In genomic region chr20:63501818-63502670, GRCh38 we compare ENCODE assay signal across 8 cellular contexts. TPM values are rescaled to one million over a fixed set of nuclear protein-coding genes. Genes with fewer than 3 reads are reported as not detected.
DNase-seq lines count a peak whose midpoint lies in the region; ATAC-seq and TF ChIP-seq lines count a peak whose summit lies in the region.

No MANE protein-coding gene starts in this region.

- peaks cover 23% of the 10 kb centered on the region for H3K27me3 ChIP-seq in GM23248 (replicated peaks; ENCODE audit: insufficient read depth)

- H3K79me2 ChIP-seq in GM23248 (ENCODE audit: insufficient read depth), result no peaks in the 10 kb centered on the region

- no peaks in the 10 kb centered on the region for H3F3A ChIP-seq in GM23248 (ENCODE audit: insufficient read depth)

- H3K9ac ChIP-seq in GM23248, result no peak overlapping the region

- DNase-seq in DMS 273 (lab: John Stamatoyannopoulos, UW; ENCODE audit: unreplicated experiment) (peak; percentile 94), NCI-H1417 treated with DMSO at 0.1 percent for 48 hours (lab: John Stamatoyannopoulos, UW) (peak; percentile 86), iPS-NIHi11 (ENCODE audit: low spot score) (peak; percentile 89), COLO829 (ENCODE audit: low spot score) (no peak), GM23248 (no peak)

- no peak overlapping the region for H3K4me2 ChIP-seq in GM23248 (ENCODE audit: unreplicated experiment)

- H3K4me3 ChIP-seq in GM23248, result no peak overlapping the region

- no peaks in the 10 kb centered on the region for H3K4me1 ChIP-seq in GM23248 (ENCODE audit: insufficient read depth)

- ATAC-seq in SK-N-SH treated with all-trans-retinoic acid at 6 μM for 48 hours (peak; percentile 15; the same call in 2 of the 3 replicates), HG02623 (IDR thresholded peaks at IDR 0.05; ENCODE audit: unreplicated experiment) (no peak), GM18861 (IDR thresholded peaks at IDR 0.05; ENCODE audit: unreplicated experiment) (no peak)

- no peaks in the 10 kb centered on the region for H3K9me2 ChIP-seq in GM23248 (ENCODE audit: insufficient read depth)

- in situ Hi-C loops in GM23248 (cut with MboI), result no loop called here

- no peaks in the 10 kb centered on the region for H4K20me1 ChIP-seq in GM23248 (ENCODE audit: insufficient read depth)

- no peak overlapping the region for H3K27ac ChIP-seq in GM23248

- H3K36me3 ChIP-seq in GM23248 (ENCODE audit: low read depth), result no peaks in the 10 kb centered on the region

- WGBS in GM23248 (ENCODE audit: low coverage in 1 of 2, low lambda C conversion rate in 2 of 2, missing lambda C conversion rate in 2 of 2), 2 experiments, result 24 to 32% methylated on average over 20 to 25 of the region's 26 CpGs

- no peaks in the 10 kb centered on the region for H3K9me3 ChIP-seq in GM23248 (ENCODE audit: low read depth)

- no peak overlapping the region for H2AFZ ChIP-seq in GM23248

TF ChIP-seq in SK-N-SH treated with all-trans-retinoic acid at 6 μM for 48 hours, 23 proteins besides CTCF, POLR2A, EP300 and RAD21:
- TF ChIP-seq GLIS3 (CRISPR knock-in tag; IDR thresholded peaks at IDR 0.05), result no peak
- no peak for TF ChIP-seq SNAI2 (CRISPR knock-in tag; IDR thresholded peaks at IDR 0.05)
- no peak for TF ChIP-seq ISL1 (CRISPR knock-in tag; IDR thresholded peaks at IDR 0.05)
- no peak for TF ChIP-seq CSDC2 (CRISPR knock-in tag; IDR thresholded peaks at IDR 0.05)
- TF ChIP-seq BACH2 (CRISPR knock-in tag; IDR thresholded peaks at IDR 0.05; ENCODE audit: borderline replicate concordance), result no peak
- TF ChIP-seq POU6F1 (CRISPR knock-in tag; IDR thresholded peaks at IDR 0.05; ENCODE audit: borderline replicate concordance, low read depth), result no peak
- no peak for TF ChIP-seq CSRNP3 (CRISPR knock-in tag; IDR thresholded peaks at IDR 0.05)
- no peak for TF ChIP-seq ZNF565 (CRISPR knock-in tag; conservative IDR thresholded peaks at IDR 0.05; ENCODE audit: low read depth)
- no peak for TF ChIP-seq TCF4 (CRISPR knock-in tag; IDR thresholded peaks at IDR 0.05; ENCODE audit: borderline replicate concordance)
- no peak for TF ChIP-seq ZFP30 (CRISPR knock-in tag; IDR thresholded peaks at IDR 0.05)
- TF ChIP-seq TOX (CRISPR knock-in tag; IDR thresholded peaks at IDR 0.05; ENCODE audit: borderline replicate concordance), result no peak
- no peak for TF ChIP-seq ZC3H10 (CRISPR knock-in tag; IDR thresholded peaks at IDR 0.05)
- no peak for TF ChIP-seq TSHZ2 (CRISPR knock-in tag; IDR thresholded peaks at IDR 0.05)
- no peak for TF ChIP-seq PPARA (CRISPR knock-in tag; IDR thresholded peaks at IDR 0.05; ENCODE audit: borderline replicate concordance)
- TF ChIP-seq RARB (CRISPR knock-in tag; IDR thresholded peaks at IDR 0.05), result no peak

RNA-seq across cellular contexts. Expression of gene EEF1A2, which starts 3.2 kb away (rescaled TPM):
- total RNA-seq in GM23248 (2014; rRNA removed; shearing (Covaris generic)), result 0.43 TPM in 1 of 2 replicates, not detected in the other
- not detected in 2 replicates for polyA plus RNA-seq in GM23248 (2016; fragmentation: Nextera tagmentation; extraction: Ambion mirVana)

RNA-seq across cellular contexts. Expression of gene PPDPF, which starts 18.5 kb away (rescaled TPM):
- total RNA-seq in GM23248 (2014; rRNA removed; shearing (Covaris generic)), result 132 and 236 TPM in 2 replicates
- 170 and 171 TPM in 2 replicates for polyA plus RNA-seq in GM23248 (2016; fragmentation: Nextera tagmentation; extraction: Ambion mirVana)

RNA-seq across cellular contexts. Expression of gene KCNQ2, which starts 29.6 kb away (rescaled TPM):
- total RNA-seq in GM23248 (2014; rRNA removed; shearing (Covaris generic)), result not detected in 2 replicates
- 0.38 TPM in 1 of 2 replicates, not detected in the other for polyA plus RNA-seq in GM23248 (2016; fragmentation: Nextera tagmentation; extraction: Ambion mirVana)

RNA-seq across cellular contexts. Expression of gene PTK6, which starts 35.1 kb away (rescaled TPM):
- 0.13 TPM in 1 of 2 replicates, not detected in the other for total RNA-seq in GM23248 (2014; rRNA removed; shearing (Covaris generic))
- polyA plus RNA-seq in GM23248 (2016; fragmentation: Nextera tagmentation; extraction: Ambion mirVana), result 0.06 TPM in 1 of 2 replicates, not detected in the other

RNA-seq across cellular contexts. Expression of gene SRMS, which starts 45.5 kb away (rescaled TPM):
- total RNA-seq in GM23248 (2014; rRNA removed; shearing (Covaris generic)), result not detected in 2 replicates
- polyA plus RNA-seq in GM23248 (2016; fragmentation: Nextera tagmentation; extraction: Ambion mirVana), result not detected in 2 replicates

Comparison
In these comparisons a context has a peak if more than half of its experiments do, and no peak if none do; other contexts are left out.
1. DNase-seq: peak in DMS 273 (single experiment), NCI-H1417 treated with DMSO at 0.1 percent for 48 hours (single experiment) and iPS-NIHi11 (single experiment); none in COLO829 (single experiment) and GM23248 (single experiment).